Comparison of ENCODE assay signal across 9 cellular contexts in genomic region chr1:20233394-20233793, GRCh38. TPM values are rescaled to one million over a fixed set of nuclear protein-coding genes. Genes with fewer than 3 reads are reported as not detected.
DNase-seq lines count a peak whose midpoint lies in the region; ATAC-seq and TF ChIP-seq lines count a peak whose summit lies in the region.
"Had no signal": no experiment of that assay in that cellular context is flagged by ENCODE, and none has a peak within 500 bp of the region (broad histone marks: within the 10 kb centered on the region; RNA-seq: fewer than 3 reads in every experiment).

No MANE protein-coding gene starts in this region.

- no peaks in the 10 kb centered on the region for H3K79me2 ChIP-seq in trophoblast cell (ENCODE audit: control insufficient read depth, insufficient read depth, low read length, poor library complexity)

- no peak overlapping the region for H3K27ac Mint-ChIP-seq in Caco-2 (ENCODE audit: unreplicated experiment)

- H3K36me3 Mint-ChIP-seq in Caco-2 (ENCODE audit: insufficient read depth, unreplicated experiment): no peaks in the 10 kb centered on the region

- no peak overlapping the region for H2AFZ ChIP-seq in trophoblast cell (ENCODE audit: insufficient read depth, low read length, poor library complexity)

- peaks cover 14% of the 10 kb centered on the region for H3K79me1 ChIP-seq in trophoblast cell (ENCODE audit: low read length)

- H4K8ac ChIP-seq in trophoblast cell (ENCODE audit: low read depth, low read length): no peak overlapping the region

- H2BK12ac ChIP-seq in trophoblast cell (ENCODE audit: low read length): peak overlapping the region; percentile 88

- H3K14ac ChIP-seq in trophoblast cell (ENCODE audit: low read length): peak overlapping the region; percentile 45

- POLR2A ChIA-PET in Caco-2 (lab: Charles Lee): no interaction called here

- BruUV-seq in Caco-2 (replicated peaks; lab: Mats Ljungman, UMichigan): no TSS peak

- H3K27ac ChIP-seq in dorsolateral prefrontal cortex (peak overlapping the region in 7 of 59 donors; percentile 4 to 38 (median 23)), trophoblast cell (ENCODE audit: low read depth, low read length) (peak overlapping the region; percentile 83)

- intact Hi-C loops in dorsolateral prefrontal cortex (cut with DNase I): loop anchor here in 1 of 2 donors (5.0 kb wide), 1 partner anchor 259 kb away; no protein-coding TSS in a partner anchor
- intact Hi-C loops in Caco-2 (cut with micrococcal nuclease; ENCODE audit: unreplicated experiment): no loop called here

- H3K18ac ChIP-seq in trophoblast cell (ENCODE audit: low read length): no peak overlapping the region

- H3K27me3 Mint-ChIP-seq in Caco-2 (ENCODE audit: insufficient read depth, unreplicated experiment): peaks cover 3% of the 10 kb centered on the region

- H2BK5ac ChIP-seq in trophoblast cell (ENCODE audit: low read depth, low read length, poor library complexity): peak overlapping the region; percentile 84

- no peak overlapping the region for H3K23ac ChIP-seq in trophoblast cell (ENCODE audit: low read length)

- CTCF ChIA-PET in Caco-2 (lab: Charles Lee): no interaction called here

- H3K27me3 ChIP-seq in dorsolateral prefrontal cortex (peaks cover 0 to 10% (median 0%) of the 10 kb centered on the region in 45 donors), trophoblast cell (ENCODE audit: insufficient read depth, low read length) (no peaks in the 10 kb centered on the region), Caco-2 (replicated peaks; ENCODE audit: control insufficient read depth, insufficient read depth, low read length) (no peaks in the 10 kb centered on the region)

- no peak overlapping the region for H3K4me3 Mint-ChIP-seq in Caco-2 (ENCODE audit: unreplicated experiment)

- ATAC-seq in GM18867 (IDR thresholded peaks at IDR 0.05; ENCODE audit: unreplicated experiment) (no peak), GM21619 (IDR thresholded peaks at IDR 0.05; ENCODE audit: unreplicated experiment) (no peak)

- H4K91ac ChIP-seq in trophoblast cell (ENCODE audit: low read depth, low read length): peak overlapping the region; percentile 44

- no peaks in the 10 kb centered on the region for H3K4me1 Mint-ChIP-seq in Caco-2 (ENCODE audit: low read depth, unreplicated experiment)

- H3K4me2 ChIP-seq in trophoblast cell (ENCODE audit: low read length): no peak overlapping the region

- no peak overlapping the region for H2AK5ac ChIP-seq in trophoblast cell (ENCODE audit: low read length)

- H4K12ac ChIP-seq in trophoblast cell (ENCODE audit: low read depth, low read length): no peak overlapping the region

- H3K4me1 ChIP-seq in trophoblast cell (ENCODE audit: control insufficient read depth in 1 of 2, insufficient read depth in 2 of 2, low read length in 2 of 2) (peaks cover 9 to 24% of the 10 kb centered on the region in 2 experiments), Caco-2 (no peaks in the 10 kb centered on the region)

- no CpG with 5 or more reads among the region's 3 CpGs for whole genome bisulfite sequencing in trophoblast cell (ENCODE audit: extremely low coverage, insufficient coverage, insufficient read length)

- H3K4me3 ChIP-seq in dorsolateral prefrontal cortex (peak overlapping the region in 11 of 59 donors; percentile 6 to 44 (median 34)), trophoblast cell (ENCODE audit: low read depth, low read length) (no peak overlapping the region), Caco-2 (ENCODE audit: low read depth, low read length) (no peak overlapping the region)

- no peak overlapping the region for H3K9ac ChIP-seq in trophoblast cell (ENCODE audit: low read length)

- H3K36me3 ChIP-seq in trophoblast cell (ENCODE audit: control insufficient read depth in 1 of 2, insufficient read depth in 2 of 2, low read length in 2 of 2): no peaks in the 10 kb centered on the region
- H3K36me3 ChIP-seq in Caco-2 (ENCODE audit: control insufficient read depth, insufficient read depth, low read length): no peaks in the 10 kb centered on the region

- TF ChIP-seq CTCF in dorsolateral prefrontal cortex (IDR thresholded peaks at IDR 0.05 in 54 of 56, conservative IDR thresholded peaks at IDR 0.05 in 2 of 56; ENCODE audit: low read depth in 1 of 56, partially characterized antibody in 56 of 56): peak in 41 of 56 donors; percentile 14 to 48 (median 29)
- TF ChIP-seq CTCF in Caco-2 (IDR thresholded peaks at IDR 0.05; ENCODE audit: insufficient read depth in 1 of 2, low read depth in 1 of 2, low read length in 1 of 2, severe bottlenecking in 1 of 2, unreplicated experiment in 1 of 2): no peak

- H3K9me3 Mint-ChIP-seq in Caco-2 (ENCODE audit: unreplicated experiment): no peaks in the 10 kb centered on the region

- peak overlapping the region; percentile 87 for H2BK120ac ChIP-seq in trophoblast cell (ENCODE audit: insufficient read depth, low read length, poor library complexity)

- H3K9me3 ChIP-seq in trophoblast cell (ENCODE audit: insufficient read depth, low read depth, low read length) (peaks cover 2% of the 10 kb centered on the region), Caco-2 (no peaks in the 10 kb centered on the region)

- DNase-seq in NCI-H1417 (lab: John Stamatoyannopoulos, UW) (peak in 2 of 3 experiments; percentile 21 to 65), NCI-H1417 treated with DMSO at 0.1 percent for 48 hours (lab: John Stamatoyannopoulos, UW) (no peak), NCI-H2171 (lab: John Stamatoyannopoulos, UW) (peak; percentile 30), dorsolateral prefrontal cortex (no peak), trophoblast cell (peak in 1 of 2 donors; percentile 64), Caco-2 (no peak)

- no peak overlapping the region for H3K4ac ChIP-seq in trophoblast cell (ENCODE audit: low read depth, low read length)

RNA-seq across cellular contexts. Expression of gene PLA2G2C, which starts 47.1 kb away (rescaled TPM):
- 1 to 10 TPM in 7 of 120 experiments, under 1 TPM in 46, not detected in 67; 0.13 to 3.1 (median 0.46) TPM for total RNA-seq in dorsolateral prefrontal cortex
- polyA plus RNA-seq in trophoblast cell (2013): not detected in 2 replicates
- not detected in 2 replicates for total RNA-seq in Caco-2 (2022)
- total RNA-seq: subcutaneous adipose tissue had no signal

RNA-seq across cellular contexts. Expression of gene UBXN10, which starts 47.5 kb away (rescaled TPM):
- total RNA-seq in dorsolateral prefrontal cortex (10 to 100 TPM in 65 of 120 experiments, 1 to 10 TPM in 55; 2.9 to 18.7 (median 10.4) TPM), Caco-2 (2022) (0.05 and 0.07 TPM in 2 replicates)
- 0.75 and 0.88 TPM in 2 replicates for polyA plus RNA-seq in trophoblast cell (2013)

RNA-seq across cellular contexts. Expression of gene VWA5B1, which starts 57.3 kb away (rescaled TPM):
- total RNA-seq in dorsolateral prefrontal cortex (1 to 10 TPM in 10 of 120 experiments, under 1 TPM in 99, not detected in 11; 0.10 to 2.1 (median 0.41) TPM), Caco-2 (2022) (not detected in 2 replicates)
- polyA plus RNA-seq in trophoblast cell (2013): not detected in 2 replicates
- total RNA-seq: subcutaneous adipose tissue had no signal

Comparison
In these comparisons a context has a peak if more than half of its experiments do, and no peak if none do; other contexts are left out.
1. DNase-seq: peak in NCI-H1417 (2 of 3) and NCI-H2171 (single experiment); none in NCI-H1417 treated with DMSO at 0.1 percent for 48 hours (single experiment), dorsolateral prefrontal cortex (0 of 10) and Caco-2 (0 of 2).
2. CTCF ChIP-seq: peak in dorsolateral prefrontal cortex (41 of 56); none in Caco-2 (0 of 2).